8 cellular contexts compared by ENCODE assay signal in genomic region chr14:67359319-67359774, GRCh38. TPM values are rescaled to one million over a fixed set of nuclear protein-coding genes. Genes with fewer than 3 reads are reported as not detected.
A peak's percentile ranks its signal among the peaks of the same experiment; 100 is the strongest.
DNase-seq lines count a peak whose midpoint lies in the region; ATAC-seq and TF ChIP-seq lines count a peak whose summit lies in the region.

No MANE protein-coding gene starts in this region.

- H3F3A ChIP-seq in GM23248 (ENCODE audit: insufficient read depth) = peaks cover 25% of the 10 kb centered on the region

- H3K36me3 ChIP-seq in GM23248 (ENCODE audit: low read depth) (0 out of 2 replicates have a peak, but pooled peaks cover 2% of the 10 kb centered on the region), fibroblast of lung (ENCODE audit: control insufficient read depth, insufficient read depth, low read length) (no peaks in the 10 kb centered on the region), neutrophil (no peaks in the 10 kb centered on the region)

- ATAC-seq in T-cell (replicated peaks in 1 of 4) (peak in 1 of 4 experiments; percentile 2), HG03108 (IDR thresholded peaks at IDR 0.05; ENCODE audit: unreplicated experiment) (no peak)

- H3K4me2 ChIP-seq in GM23248 (ENCODE audit: unreplicated experiment) (peak overlapping the region; percentile 94), fibroblast of lung (ENCODE audit: extremely low read depth, insufficient read depth, low read length) (peak overlapping the region; percentile 96)

- no peaks in the 10 kb centered on the region for H3K9me3 Mint-ChIP-seq in T-cell

- H3K79me2 ChIP-seq in GM23248 (ENCODE audit: insufficient read depth) = peaks cover 93% of the 10 kb centered on the region
- H3K79me2 ChIP-seq in fibroblast of lung (ENCODE audit: control insufficient read depth, insufficient read depth, low read length) = peaks cover 91% of the 10 kb centered on the region

- H3K4me1 ChIP-seq in GM23248 (ENCODE audit: insufficient read depth) (peaks cover 53% of the 10 kb centered on the region), fibroblast of lung (ENCODE audit: control insufficient read depth, extremely low read depth, insufficient read depth, low read length) (peaks cover 10% of the 10 kb centered on the region), neutrophil (ENCODE audit: control insufficient read depth in 1 of 2, insufficient read depth in 1 of 2, low read depth in 1 of 2, low read length in 1 of 2) (peaks cover 24 to 29% of the 10 kb centered on the region in 2 experiments)

- no peaks in the 10 kb centered on the region for H3K9me2 ChIP-seq in GM23248 (ENCODE audit: insufficient read depth)

- in situ Hi-C loops in GM23248 (cut with MboI) = no loop called here

- TF ChIP-seq CTCF in fibroblast of lung (conservative IDR thresholded peaks at IDR 0.05 in 1 of 2, IDR thresholded peaks at IDR 0.05 in 1 of 2; ENCODE audit: low read depth in 1 of 2, low read length in 2 of 2) = no peak
- no peak for TF ChIP-seq CTCF in neutrophil (IDR thresholded peaks at IDR 0.05)

- H2AFZ ChIP-seq in GM23248 (peak overlapping the region; percentile 77), fibroblast of lung (ENCODE audit: low read length) (peak overlapping the region; percentile 43)

- H3K4me1 Mint-ChIP-seq in T-cell = peaks cover 73 to 80% (median 80%) of the 10 kb centered on the region in 3 donors

- no peaks in the 10 kb centered on the region for H3K27me3 Mint-ChIP-seq in T-cell

- H3K27ac Mint-ChIP-seq in T-cell = peak overlapping the region; percentile 95 to 97

- peak overlapping the region; percentile 98 for H3K9ac ChIP-seq in GM23248
- H3K9ac ChIP-seq in fibroblast of lung (ENCODE audit: insufficient read depth, low read length) = peak overlapping the region; percentile 96

- H3K4me3 Mint-ChIP-seq in T-cell = peak overlapping the region; percentile 92 to 99 (median 97)

- H3K4me3 ChIP-seq in GM23248 = peak overlapping the region; percentile 93
- peak overlapping the region; percentile 92 to 97 (median 92) for H3K4me3 ChIP-seq in fibroblast of lung (replicated peaks in 1 of 4; ENCODE audit: control extremely low read depth in 1 of 4, insufficient read depth in 1 of 4, low read depth in 3 of 4, low read length in 4 of 4)
- H3K4me3 ChIP-seq in neutrophil (ENCODE audit: low read depth in 1 of 2, low read length in 1 of 2) = peak overlapping the region; percentile 81 to 84

- H3K27ac ChIP-seq in GM23248 (peak overlapping the region; percentile 99), fibroblast of lung (ENCODE audit: insufficient read depth, low read length) (peak overlapping the region; percentile 99), neutrophil (peak overlapping the region; percentile 96)

- H3K9me3 ChIP-seq in GM23248 (ENCODE audit: low read depth) (no peaks in the 10 kb centered on the region), fibroblast of lung (ENCODE audit: control insufficient read depth, insufficient read depth, low read depth, low read length) (no peaks in the 10 kb centered on the region), neutrophil (no peaks in the 10 kb centered on the region)

- H3K27me3 ChIP-seq in GM23248 (replicated peaks; ENCODE audit: insufficient read depth) (no peaks in the 10 kb centered on the region), fibroblast of lung (ENCODE audit: control insufficient read depth, insufficient read depth, low read length) (no peaks in the 10 kb centered on the region), neutrophil (no peaks in the 10 kb centered on the region)

- peaks cover 12% of the 10 kb centered on the region; the same call in 1 of the 2 replicates for H4K20me1 ChIP-seq in GM23248 (ENCODE audit: insufficient read depth)
- H4K20me1 ChIP-seq in fibroblast of lung (ENCODE audit: control insufficient read depth, extremely low read depth, insufficient read depth, low read length) = no peaks in the 10 kb centered on the region

- POLR2A ChIA-PET in T-cell (lab: Charles Lee) = interaction anchor here in 1 of 2 donors (0.7 kb wide), 1 partner anchor 851 kb away, joined by 3 read pairs; no protein-coding TSS in a partner anchor

- peak; percentile 67 for DNase-seq in AG20443 (ENCODE audit: low spot score)
- peak; percentile 88 for DNase-seq in GM23248
- DNase-seq in T-cell = peak in 2 of 34 experiments; percentile 0 to 1
- DNase-seq in fibroblast of lung (ENCODE audit: low read depth in 2 of 2) = peak; percentile 54 to 69
- DNase-seq in NCI-H187 treated with DMSO at 0.1 percent for 48 hours (lab: John Stamatoyannopoulos, UW) = no peak
- no peak for DNase-seq in NCI-H2227 treated with DMSO at 0.1 percent for 48 hours (lab: John Stamatoyannopoulos, UW)

- CTCF ChIA-PET in T-cell (lab: Charles Lee) = interaction anchor here (0.6 to 1.6 kb wide), 15 partner anchors 8 to 1433 kb away, joined by 3 to 10 read pairs (median 4); partner anchors contain the start of genes ARG2 (in 1 of the 2), GPHN (in 1 of the 2), PALS1 (in 1 of the 2) and PIGH (in 1 of the 2)

- 0% methylated on average over 27 to 28 of the region's 28 CpGs for WGBS in GM23248 (ENCODE audit: low coverage in 1 of 2, low lambda C conversion rate in 2 of 2, missing lambda C conversion rate in 2 of 2), 2 experiments

- H3K36me3 Mint-ChIP-seq in T-cell = peaks cover 5% of the 10 kb centered on the region

RNA-seq across cellular contexts. Expression of gene ATP6V1D, which starts 0.3 kb away (rescaled TPM):
- 128 and 129 TPM in 2 replicates for total RNA-seq in GM23248 (2014; rRNA removed; shearing (Covaris generic))
- 191 and 192 TPM in 2 replicates for polyA plus RNA-seq in GM23248 (2016; fragmentation: Nextera tagmentation; extraction: Ambion mirVana)
- 10 to 100 TPM; 20.9 to 31.1 (median 24.5) TPM for total RNA-seq in T-cell
- total RNA-seq in fibroblast of lung = 95.5 and 120 TPM in 2 replicates
- polyA plus RNA-seq in fibroblast of lung = 90.0 and 91.5 TPM in 2 replicates
- 67.0 and 77.3 TPM in 2 replicates for polyA plus RNA-seq in fibroblast of lung (2012)
- 28.3 and 31.7 TPM in 2 replicates for polyA minus RNA-seq in fibroblast of lung (ENCODE audit: low replicate concordance)

RNA-seq across cellular contexts. Expression of gene EIF2S1, which starts 0.8 kb away (rescaled TPM):
- 232 and 273 TPM in 2 replicates for total RNA-seq in GM23248 (2014; rRNA removed; shearing (Covaris generic))
- 218 and 222 TPM in 2 replicates for polyA plus RNA-seq in GM23248 (2016; fragmentation: Nextera tagmentation; extraction: Ambion mirVana)
- total RNA-seq in T-cell = 10 to 100 TPM; 38.8 to 66.0 (median 57.0) TPM
- 152 and 180 TPM in 2 replicates for total RNA-seq in fibroblast of lung
- polyA plus RNA-seq in fibroblast of lung = 182 and 222 TPM in 2 replicates
- 164 and 207 TPM in 2 replicates for polyA plus RNA-seq in fibroblast of lung (2012)
- 17.0 and 24.3 TPM in 2 replicates for polyA minus RNA-seq in fibroblast of lung (ENCODE audit: low replicate concordance)

RNA-seq across cellular contexts. Expression of gene PLEK2, which starts 52.6 kb away (rescaled TPM):
- total RNA-seq in GM23248 (2014; rRNA removed; shearing (Covaris generic)) = 10.8 and 12.4 TPM in 2 replicates
- polyA plus RNA-seq in GM23248 (2016; fragmentation: Nextera tagmentation; extraction: Ambion mirVana) (11.4 and 11.5 TPM in 2 replicates), fibroblast of lung (1.1 and 3.5 TPM in 2 replicates)
- total RNA-seq in T-cell (1 to 10 TPM in 4 of 5 donors, under 1 TPM in 1; 0.79 to 4.0 (median 3.5) TPM), fibroblast of lung (0.17 and 0.51 TPM in 2 replicates)
- 1.2 and 4.2 TPM in 2 replicates for polyA plus RNA-seq in fibroblast of lung (2012)
- polyA minus RNA-seq in fibroblast of lung (ENCODE audit: low replicate concordance) = 2.4 TPM in 1 of 2 replicates, not detected in the other

Comparison
In these comparisons a context has a peak if more than half of its experiments do, and no peak if none do; other contexts are left out.
1. DNase-seq: peak in AG20443 (single experiment), GM23248 (single experiment) and fibroblast of lung (2 of 2); none in NCI-H187 treated with DMSO at 0.1 percent for 48 hours (single experiment) and NCI-H2227 treated with DMSO at 0.1 percent for 48 hours (single experiment).
2. Peak in every context shown above with its lines, with median percentiles within 50 percentile points of each other: H3K27ac ChIP-seq and H3K4me3 ChIP-seq.